In genomic region chr11:114137054-114137453, GRCh38 we compare ENCODE assay signal across 13 cellular contexts.
DNase-seq lines count a peak whose midpoint lies in the region; ATAC-seq, FAIRE-seq and TF ChIP-seq lines count a peak whose summit lies in the region.
"Had no signal": no experiment of that assay in that cellular context is flagged by ENCODE, and none has a peak within 500 bp of the region (broad histone marks: within the 10 kb centered on the region; RNA-seq: fewer than 3 reads in every experiment).

No MANE protein-coding gene starts in this region.

- FAIRE-seq in HepG2 (lab: Jason Lieb, UNC): no peak
- FAIRE-seq: RCC 7860 had no signal

- TF ChIP-seq EP300 in HepG2 (IDR thresholded peaks at IDR 0.05; ENCODE audit: low read depth in 2 of 2, low read length in 2 of 2) (no peak), HepG2 (CRISPR knock-in tag; IDR thresholded peaks at IDR 0.05; ENCODE audit: borderline replicate concordance) (no peak)

- H3K36me3 ChIP-seq in right lobe of liver (peaks cover 0 to 15% (median 6%) of the 10 kb centered on the region in 4 donors), HepG2 (replicated peaks in 1 of 2; ENCODE audit: control insufficient read depth in 1 of 2, insufficient read depth in 2 of 2, low read length in 2 of 2) (no peaks in the 10 kb centered on the region)

- no peaks in the 10 kb centered on the region for H3K79me2 ChIP-seq in HepG2 (ENCODE audit: insufficient read depth, low read length)

- no peak overlapping the region for H3K9ac ChIP-seq in HepG2 (ENCODE audit: insufficient read depth, low read depth, low read length)

- no peaks in the 10 kb centered on the region for H3K27me3 Mint-ChIP-seq in neural crest cell (ENCODE audit: low read depth)

- ATAC-seq in right lobe of liver: peak in 1 of 4 donors; percentile 20
- ATAC-seq in HepG2: no peak
- no peak for ATAC-seq in GM18861 (IDR thresholded peaks at IDR 0.05; ENCODE audit: unreplicated experiment)
- no peak for ATAC-seq in HG03139 (IDR thresholded peaks at IDR 0.05; ENCODE audit: unreplicated experiment)

- TF ChIP-seq POLR2A in right lobe of liver (IDR thresholded peaks at IDR 0.05): no peak
- TF ChIP-seq POLR2A in HepG2 (IDR thresholded peaks at IDR 0.05; ENCODE audit: insufficient read depth in 1 of 2, low read depth in 2 of 2, low read length in 2 of 2): no peak

- TF ChIP-seq CTCF in right lobe of liver (IDR thresholded peaks at IDR 0.05) (no peak), HepG2 (CRISPR knock-in tag; IDR thresholded peaks at IDR 0.05) (no peak), neural crest cell (conservative IDR thresholded peaks at IDR 0.05) (no peak)

- H3K4me3 ChIP-seq in right lobe of liver (no peak overlapping the region), HepG2 (replicated peaks in 1 of 3; ENCODE audit: insufficient read depth in 1 of 3, low read depth in 2 of 3, low read length in 3 of 3) (no peak overlapping the region)

- no peak for TF ChIP-seq RAD21 in HepG2 (CRISPR knock-in tag; IDR thresholded peaks at IDR 0.05)

- H3K27ac ChIP-seq in right lobe of liver (peak overlapping the region; percentile 2 to 37 (median 33)), HepG2 (ENCODE audit: extremely low read length, insufficient read depth, low read length) (no peak overlapping the region), cingulate gyrus (ENCODE audit: low read depth, low read length) (peak overlapping the region; percentile 7)

- no peak overlapping the region for H2AFZ ChIP-seq in HepG2 (ENCODE audit: low read length)

- no TSS peak for BruUV-seq in HepG2 (replicated peaks; lab: Mats Ljungman, UMichigan)

- no peak for DNase-seq in right lobe of liver
- DNase-seq in HepG2 (ENCODE audit: low spot score): no peak
- no peak for DNase-seq in neural crest cell (ENCODE audit: low read depth, low spot score)
- no peak for DNase-seq in activated effector memory CD4-positive, alpha-beta T cell treated with anti-CD3 and anti-CD28 coated beads, Interleukin-2, amount 50 U/mL, for 16 hours
- no peak for DNase-seq in NCI-H774 (lab: John Stamatoyannopoulos, UW)
- DNase-seq: endodermal cell, NCI-H1105 treated with DMSO at 0.1 percent for 48 hours, NCI-H446 treated with DMSO at 0.1 percent for 48 hours, occipital lobe had no signal

- in situ Hi-C loops in HepG2 (cut with HindIII; ENCODE audit: extremely low pct_ligation_motif_present, low pct_unique_long_range_greater_than_20kb): no loop called here

- H3K4me3 Mint-ChIP-seq in neural crest cell: peak overlapping the region; percentile 17
- H3K4me3 Mint-ChIP-seq: endodermal cell had no signal

- H3K9me3 Mint-ChIP-seq in neural crest cell: no peaks in the 10 kb centered on the region
- H3K9me3 Mint-ChIP-seq: endodermal cell had no signal

- H3K27ac Mint-ChIP-seq in neural crest cell (ENCODE audit: unreplicated experiment): no peak overlapping the region
- H3K27ac Mint-ChIP-seq: endodermal cell had no signal

- H3K27me3 ChIP-seq in right lobe of liver: no peaks in the 10 kb centered on the region
- H3K27me3 ChIP-seq in HepG2 (ENCODE audit: control insufficient read depth in 1 of 2, insufficient read depth in 2 of 2, low read length in 2 of 2): peaks cover 0 to 10% of the 10 kb centered on the region in 2 experiments; a peak in 4 of 5 replicates

- H3K9me3 ChIP-seq in right lobe of liver: no peaks in the 10 kb centered on the region
- H3K9me3 ChIP-seq in HepG2 (ENCODE audit: low read length): no peaks in the 10 kb centered on the region

- 26% methylated on average over 5 of the region's 5 CpGs for WGBS in right lobe of liver (ENCODE audit: insufficient coverage, low coverage, low lambda C conversion rate, missing lambda C conversion rate)
- 0% methylated on average over 5 of the region's 5 CpGs for WGBS in HepG2 (ENCODE audit: low lambda C conversion rate)

- peaks cover 11% of the 10 kb centered on the region for H3K36me3 Mint-ChIP-seq in neural crest cell (ENCODE audit: low read depth)

- CTCF ChIA-PET in HepG2 (lab: Yijun Ruan, JAX; ENCODE audit: low intra/inter-chr PET ratio, low total read pairs): no interaction called here

- H3K4me1 Mint-ChIP-seq in neural crest cell: peaks cover 84% of the 10 kb centered on the region

- H3K4me2 ChIP-seq in HepG2 (ENCODE audit: low read depth, low read length): no peak overlapping the region

- intact Hi-C loops in right lobe of liver (cut with DNase I): no loop called here
- intact Hi-C loops in HepG2 (cut with micrococcal nuclease; ENCODE audit: unreplicated experiment): no loop called here

- POLR2A ChIA-PET in HepG2 (lab: Yijun Ruan, JAX): no interaction called here

- H4K20me1 ChIP-seq in HepG2 (ENCODE audit: insufficient read depth, low read length): no peaks in the 10 kb centered on the region

- peaks cover 0 to 85% (median 35%) of the 10 kb centered on the region in 4 donors for H3K4me1 ChIP-seq in right lobe of liver
- no peaks in the 10 kb centered on the region for H3K4me1 ChIP-seq in HepG2 (ENCODE audit: insufficient read depth, low read length)

TF ChIP-seq in HepG2, 621 proteins besides CTCF, POLR2A, EP300 and RAD21:
- TF ChIP-seq FOXP4 (CRISPR knock-in tag; IDR thresholded peaks at IDR 0.05) (no peak), SUZ12 (IDR thresholded peaks at IDR 0.05; ENCODE audit: low read depth, low read length) (no peak), ZBTB33 (CRISPR knock-in tag; IDR thresholded peaks at IDR 0.05) (no peak), BCL6 (CRISPR knock-in tag; IDR thresholded peaks at IDR 0.05) (no peak), FOXC1 (CRISPR knock-in tag; IDR thresholded peaks at IDR 0.05; ENCODE audit: borderline replicate concordance) (no peak), ELF1 (CRISPR knock-in tag; IDR thresholded peaks at IDR 0.05) (no peak), KMT2A (CRISPR knock-in tag; IDR thresholded peaks at IDR 0.05) (no peak), ZUFSP (CRISPR knock-in tag; IDR thresholded peaks at IDR 0.05; ENCODE audit: borderline replicate concordance) (no peak), ATF2 (CRISPR knock-in tag; IDR thresholded peaks at IDR 0.05) (no peak), POGZ (CRISPR knock-in tag; IDR thresholded peaks at IDR 0.05) (no peak), ZSCAN25 (CRISPR knock-in tag; IDR thresholded peaks at IDR 0.05) (no peak)
